ENCODE assay signal across 23 cellular contexts in genomic region chr6:108846628-108847027, GRCh38. TPM values are rescaled to one million over a fixed set of nuclear protein-coding genes. Genes with fewer than 3 reads are reported as not detected.
A peak's percentile ranks its signal among the peaks of the same experiment; 100 is the strongest.
DNase-seq lines count a peak whose midpoint lies in the region; ATAC-seq and TF ChIP-seq lines count a peak whose summit lies in the region.
"Had no signal": no experiment of that assay in that cellular context is flagged by ENCODE, and none has a peak within 500 bp of the region (broad histone marks: within the 10 kb centered on the region; RNA-seq: fewer than 3 reads in every experiment).

No MANE protein-coding gene starts in this region.

- peak; percentile 55 for DNase-seq in activated CD4-positive, alpha-beta T cell treated with anti-CD3 and anti-CD28 coated beads, Interleukin-2, amount 10 ng/mL, durations not matched to agents 24 days and 14 days
- no peak for DNase-seq in activated CD4-positive, alpha-beta T cell treated with anti-CD3 and anti-CD28 coated beads, Interleukin-2, amount 50 U/mL, for 1 hour
- DNase-seq in NCI-H1694 (lab: John Stamatoyannopoulos, UW) (peak; percentile 5), WERI-Rb-1 (peak; percentile 18), HEK293T (ENCODE audit: extremely low spot score) (no peak)
- no peak for DNase-seq in activated CD8-positive, alpha-beta memory T cell treated with anti-CD3 and anti-CD28 coated beads, Interleukin-2, amount 50 U/mL, for 48 hours
- DNase-seq: activated effector memory CD4-positive, alpha-beta T cell treated with Interleukin-2 at 50 U/mL for 16 hours; amygdala; CD4-positive, alpha-beta memory T cell; central memory CD4-positive, alpha-beta T cell; DMS79 treated with DMSO at 0.1 percent for 48 hours; gastrocnemius medialis; HCEC 1CT; MM.1S; naive B cell; NCI-H187 treated with DMSO at 0.1 percent for 48 hours; NCI-H526; SHP77; stimulated activated CD4-positive, alpha-beta T cell treated with anti-CD3 and anti-CD28 coated beads, Interleukin-4, amount 100 ng/mL, for 1 hour had no signal

- H3K27me3 ChIP-seq in WERI-Rb-1 (ENCODE audit: insufficient read depth, low read depth, severe bottlenecking) (no peaks in the 10 kb centered on the region), neutrophil (no peaks in the 10 kb centered on the region)
- H3K27me3 ChIP-seq: gastrocnemius medialis had no signal

- no peak overlapping the region for H3K4me3 Mint-ChIP-seq in activated CD4-positive, alpha-beta T cell treated with anti-CD3 and anti-CD28 coated beads, Interleukin-2, amount 10 ng/mL, durations not matched to agents 24 days and 14 days
- H3K4me3 Mint-ChIP-seq: memory B cell had no signal

- no peak overlapping the region for H3K4me3 ChIP-seq in WERI-Rb-1 (ENCODE audit: low read depth, low read length)
- H3K4me3 ChIP-seq in neutrophil (ENCODE audit: low read depth in 1 of 2, low read length in 1 of 2): peak overlapping the region in 1 of 2 experiments; percentile 8
- H3K4me3 ChIP-seq: gastrocnemius medialis had no signal

- peaks cover 19% of the 10 kb centered on the region for H3K4me1 Mint-ChIP-seq in activated CD4-positive, alpha-beta T cell treated with anti-CD3 and anti-CD28 coated beads, Interleukin-2, amount 10 ng/mL, durations not matched to agents 24 days and 14 days

- H3K36me3 ChIP-seq in WERI-Rb-1: no peaks in the 10 kb centered on the region
- H3K36me3 ChIP-seq in neutrophil: no peaks in the 10 kb centered on the region
- H3K36me3 ChIP-seq: gastrocnemius medialis had no signal

- ATAC-seq in HG03097 (IDR thresholded peaks at IDR 0.05; ENCODE audit: low FRiP score, unreplicated experiment): no peak
- ATAC-seq: gastrocnemius medialis had no signal

- TF ChIP-seq CTCF in WERI-Rb-1 (IDR thresholded peaks at IDR 0.05; ENCODE audit: low read depth, low read length) (0 out of 2 replicates have a peak, but pooled peaks have one; percentile 12), neutrophil (IDR thresholded peaks at IDR 0.05) (no peak)

- H3K4me1 ChIP-seq in neutrophil (ENCODE audit: control insufficient read depth in 1 of 2, insufficient read depth in 1 of 2, low read depth in 1 of 2, low read length in 1 of 2): peaks cover 65 to 72% of the 10 kb centered on the region in 2 experiments

- H3K27ac Mint-ChIP-seq in activated CD4-positive, alpha-beta T cell treated with anti-CD3 and anti-CD28 coated beads, Interleukin-2, amount 10 ng/mL, durations not matched to agents 24 days and 14 days: no peak overlapping the region
- H3K27ac Mint-ChIP-seq: memory B cell had no signal

- CTCF ChIA-PET in HEK293T (lab: Yijun Ruan, JAX): interaction anchor here (0.6 kb wide), 2 partner anchors 9 to 37 kb away, joined by 4 read pairs; no protein-coding TSS in a partner anchor

- POLR2A ChIA-PET in HEK293T (lab: Yijun Ruan, JAX): interaction anchor here (0.8 to 1.0 kb wide), 3 partner anchors 284 to 289 kb away, joined by 3 to 4 read pairs (median 3); no protein-coding TSS in a partner anchor

- intact Hi-C loops in activated CD4-positive, alpha-beta T cell treated with anti-CD3 and anti-CD28 coated beads, Interleukin-2, amount 10 ng/mL, durations not matched to agents 24 days and 14 days (cut with micrococcal nuclease): no loop called here

- H3K9me3 ChIP-seq in WERI-Rb-1 (ENCODE audit: severe bottlenecking): no peaks in the 10 kb centered on the region
- H3K9me3 ChIP-seq in neutrophil: no peaks in the 10 kb centered on the region
- H3K9me3 ChIP-seq: gastrocnemius medialis had no signal

- H3K9me3 Mint-ChIP-seq in activated CD4-positive, alpha-beta T cell treated with anti-CD3 and anti-CD28 coated beads, Interleukin-2, amount 10 ng/mL, durations not matched to agents 24 days and 14 days: no peaks in the 10 kb centered on the region
- H3K9me3 Mint-ChIP-seq: IgD-negative memory B cell, memory B cell, naive B cell had no signal

- peaks cover 30% of the 10 kb centered on the region for H3K27me3 Mint-ChIP-seq in activated CD4-positive, alpha-beta T cell treated with anti-CD3 and anti-CD28 coated beads, Interleukin-2, amount 10 ng/mL, durations not matched to agents 24 days and 14 days
- H3K27me3 Mint-ChIP-seq: CD4-positive, alpha-beta memory T cell had no signal

- H3K27ac ChIP-seq in WERI-Rb-1 (no peak overlapping the region), neutrophil (peak overlapping the region; percentile 88)
- H3K27ac ChIP-seq: gastrocnemius medialis had no signal

- H3K36me3 Mint-ChIP-seq in activated CD4-positive, alpha-beta T cell treated with anti-CD3 and anti-CD28 coated beads, Interleukin-2, amount 10 ng/mL, durations not matched to agents 24 days and 14 days (ENCODE audit: low read depth): no peaks in the 10 kb centered on the region
- H3K36me3 Mint-ChIP-seq: CD4-positive, alpha-beta memory T cell; IgD-negative memory B cell; memory B cell; naive B cell had no signal

TF ChIP-seq in HEK293T, 16 proteins besides CTCF, POLR2A, EP300 and RAD21:
- TF ChIP-seq ZNF384 (IDR thresholded peaks at IDR 0.05) (no peak), LEF1 (IDR thresholded peaks at IDR 0.05; ENCODE audit: borderline replicate concordance) (no peak), SP1 (IDR thresholded peaks at IDR 0.05) (no peak), HDGF (IDR thresholded peaks at IDR 0.05; ENCODE audit: borderline replicate concordance) (no peak), FOXK2 (IDR thresholded peaks at IDR 0.05) (no peak), PKNOX1 (IDR thresholded peaks at IDR 0.05) (no peak), ARNT (IDR thresholded peaks at IDR 0.05) (no peak), TARDBP (IDR thresholded peaks at IDR 0.05) (no peak), FOXA1 (IDR thresholded peaks at IDR 0.05) (no peak), SUZ12 (IDR thresholded peaks at IDR 0.05) (no peak), BHLHE40 (IDR thresholded peaks at IDR 0.05; ENCODE audit: borderline replicate concordance) (no peak), L3MBTL2 (conservative IDR thresholded peaks at IDR 0.05) (no peak)

RNA-seq across cellular contexts. Expression of gene ARMC2, which starts 1.6 kb away (rescaled TPM):
- total RNA-seq in activated CD4-positive, alpha-beta T cell treated with anti-CD3 and anti-CD28 coated beads, Interleukin-2, amount 10 ng/mL, durations not matched to agents 24 days and 14 days: 2.7 and 3.3 TPM in 2 replicates

Comparison
In these comparisons a context has a peak if more than half of its experiments do, and no peak if none do; other contexts are left out.
1. DNase-seq: peak in activated CD4-positive, alpha-beta T cell treated with anti-CD3 and anti-CD28 coated beads, Interleukin-2, amount 10 ng/mL, durations not matched to agents 24 days and 14 days (single experiment), NCI-H1694 (single experiment) and WERI-Rb-1 (single experiment); none in activated CD4-positive, alpha-beta T cell treated with anti-CD3 and anti-CD28 coated beads, Interleukin-2, amount 50 U/mL, for 1 hour (single experiment), HEK293T (single experiment) and activated CD8-positive, alpha-beta memory T cell treated with anti-CD3 and anti-CD28 coated beads, Interleukin-2, amount 50 U/mL, for 48 hours (single experiment).